ENCODE assay signal across 13 cellular contexts in the genomic region with DNA sequence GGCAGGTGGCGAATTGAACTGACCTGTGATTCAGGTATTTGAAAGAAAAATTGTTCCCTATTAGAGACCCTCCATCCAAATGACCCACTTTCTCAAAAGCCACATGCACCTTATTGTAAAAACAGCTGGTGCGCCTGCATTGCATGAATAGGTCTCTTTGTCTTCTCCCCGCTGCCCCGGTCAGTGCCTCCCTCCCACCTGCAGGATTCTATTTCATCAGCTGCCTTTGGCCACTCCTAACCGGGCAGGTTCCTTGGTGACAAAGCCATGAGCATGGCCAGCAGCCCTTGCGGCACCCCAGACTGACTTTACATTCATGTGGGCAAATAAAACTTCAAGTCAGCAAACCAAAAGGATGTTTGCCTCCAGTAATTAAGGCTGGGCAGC. TPM values are rescaled to one million over a fixed set of nuclear protein-coding genes. Genes with fewer than 3 reads are reported as not detected.
DNase-seq lines count a peak whose midpoint lies in the region; ATAC-seq and TF ChIP-seq lines count a peak whose summit lies in the region.
"Had no signal": no experiment of that assay in that cellular context is flagged by ENCODE, and none has a peak within 500 bp of the region (broad histone marks: within the 10 kb centered on the region; RNA-seq: fewer than 3 reads in every experiment).

No MANE protein-coding gene starts in this region.

- H3K27ac Mint-ChIP-seq in CD8-positive, alpha-beta T cell = peak overlapping the region; percentile 49
- H3K27ac Mint-ChIP-seq in activated B cell treated with CpG ODN at 0.5 μM for 24 hours = peak overlapping the region; percentile 12

- ATAC-seq in CD8-positive, alpha-beta T cell = no peak
- no peak for ATAC-seq in activated B cell treated with CpG ODN at 0.5 μM for 24 hours (ENCODE audit: low read depth)
- ATAC-seq in lung (ENCODE audit: insufficient read depth, low FRiP score) = no peak
- no peak for ATAC-seq in GM21515 (IDR thresholded peaks at IDR 0.05; ENCODE audit: unreplicated experiment)
- ATAC-seq in gastrocnemius medialis = no peak
- ATAC-seq: sciatic nerve had no signal

- WGBS in lung, 2 donors = 73 to 77% methylated on average over 6 of the region's 6 CpGs

- H3K27ac ChIP-seq in CD8-positive, alpha-beta T cell (ENCODE audit: low read depth, low read length) = no peak overlapping the region
- no peak overlapping the region for H3K27ac ChIP-seq in lung (ENCODE audit: low read depth in 1 of 2, low read length in 1 of 2)
- H3K27ac ChIP-seq in vagina = no peak overlapping the region
- H3K27ac ChIP-seq in gastrocnemius medialis = no peak overlapping the region

- TF ChIP-seq CTCF in CD8-positive, alpha-beta T cell (IDR thresholded peaks at IDR 0.05) = no peak
- no peak for TF ChIP-seq CTCF in activated B cell treated with CpG ODN at 0.5 μM for 24 hours (IDR thresholded peaks at IDR 0.05)
- no peak for TF ChIP-seq CTCF in lung (IDR thresholded peaks at IDR 0.05; ENCODE audit: control extremely low read depth, extremely low read depth)
- TF ChIP-seq CTCF in vagina (IDR thresholded peaks at IDR 0.05) = no peak
- no peak for TF ChIP-seq CTCF in gastrocnemius medialis (IDR thresholded peaks at IDR 0.05 in 4 of 5, conservative IDR thresholded peaks at IDR 0.05 in 1 of 5)

- no peaks in the 10 kb centered on the region for H3K9me3 ChIP-seq in CD8-positive, alpha-beta T cell (ENCODE audit: low read length)
- H3K9me3 ChIP-seq in lung (ENCODE audit: control insufficient read depth in 2 of 2, insufficient read depth in 1 of 2, low read length in 1 of 2) = no peaks in the 10 kb centered on the region
- H3K9me3 ChIP-seq in vagina = no peaks in the 10 kb centered on the region
- H3K9me3 ChIP-seq in gastrocnemius medialis = no peaks in the 10 kb centered on the region

- peaks cover 75% of the 10 kb centered on the region for H3K4me1 Mint-ChIP-seq in CD8-positive, alpha-beta T cell (ENCODE audit: low read depth)
- peaks cover 46% of the 10 kb centered on the region for H3K4me1 Mint-ChIP-seq in activated B cell treated with CpG ODN at 0.5 μM for 24 hours

- no peaks in the 10 kb centered on the region for H3K27me3 Mint-ChIP-seq in CD8-positive, alpha-beta T cell (ENCODE audit: low read depth)
- H3K27me3 Mint-ChIP-seq in activated B cell treated with CpG ODN at 0.5 μM for 24 hours = peaks cover 5% of the 10 kb centered on the region
- H3K27me3 Mint-ChIP-seq: central memory CD8-positive, alpha-beta T cell had no signal

- no peak overlapping the region for H3K4me3 ChIP-seq in CD8-positive, alpha-beta T cell (ENCODE audit: low read depth, low read length)
- H3K4me3 ChIP-seq in lung (no peak overlapping the region), vagina (no peak overlapping the region), gastrocnemius medialis (no peak overlapping the region)

- no peak for TF ChIP-seq POLR2A in vagina (IDR thresholded peaks at IDR 0.05)
- TF ChIP-seq POLR2A in gastrocnemius medialis (IDR thresholded peaks at IDR 0.05) = no peak

- H3K36me3 ChIP-seq in CD8-positive, alpha-beta T cell (ENCODE audit: insufficient read depth, low read length) = no peaks in the 10 kb centered on the region
- no peaks in the 10 kb centered on the region for H3K36me3 ChIP-seq in lung (ENCODE audit: control insufficient read depth in 2 of 2, insufficient read depth in 2 of 2, low read length in 2 of 2)
- H3K36me3 ChIP-seq in vagina = no peaks in the 10 kb centered on the region
- no peaks in the 10 kb centered on the region for H3K36me3 ChIP-seq in gastrocnemius medialis

- no peaks in the 10 kb centered on the region for H3K27me3 ChIP-seq in CD8-positive, alpha-beta T cell (ENCODE audit: insufficient read depth, low read length)
- H3K27me3 ChIP-seq in lung (ENCODE audit: control insufficient read depth, insufficient read depth) = no peaks in the 10 kb centered on the region
- H3K27me3 ChIP-seq in vagina = no peaks in the 10 kb centered on the region
- peaks cover 0 to 7% (median 5%) of the 10 kb centered on the region in 3 donors for H3K27me3 ChIP-seq in gastrocnemius medialis

- CTCF ChIA-PET in CD8-positive, alpha-beta T cell (lab: Charles Lee) = interaction anchor here (0.8 kb wide), 1 partner anchor 52 kb away, joined by 3 read pairs; no protein-coding TSS in a partner anchor
- CTCF ChIA-PET in activated B cell treated with CpG ODN at 0.5 μM for 24 hours (lab: Charles Lee) = no interaction called here

- no peaks in the 10 kb centered on the region for H3K36me3 Mint-ChIP-seq in CD8-positive, alpha-beta T cell
- H3K36me3 Mint-ChIP-seq in activated B cell treated with CpG ODN at 0.5 μM for 24 hours (ENCODE audit: low read depth) = no peaks in the 10 kb centered on the region
- H3K36me3 Mint-ChIP-seq: CD14-positive monocyte had no signal

- intact Hi-C loops in CD8-positive, alpha-beta T cell (cut with DNase I, micrococcal nuclease) = no loop called here
- intact Hi-C loops in activated B cell treated with CpG ODN at 0.5 μM for 24 hours (cut with micrococcal nuclease) = no loop called here
- intact Hi-C loops in vagina (cut with DNase I) = no loop called here
- intact Hi-C loops in gastrocnemius medialis (cut with DNase I; ENCODE audit: low total_unique reads) = no loop called here

- no peaks in the 10 kb centered on the region for H3K9me3 Mint-ChIP-seq in CD8-positive, alpha-beta T cell
- no peaks in the 10 kb centered on the region for H3K9me3 Mint-ChIP-seq in activated B cell treated with CpG ODN at 0.5 μM for 24 hours

- POLR2A ChIA-PET in CD8-positive, alpha-beta T cell (lab: Charles Lee) = no interaction called here
- POLR2A ChIA-PET in activated B cell treated with CpG ODN at 0.5 μM for 24 hours (lab: Charles Lee) = no interaction called here

- H3K4me1 ChIP-seq in CD8-positive, alpha-beta T cell (ENCODE audit: insufficient read depth, low read length) = peaks cover 36% of the 10 kb centered on the region
- H3K4me1 ChIP-seq in lung (ENCODE audit: control insufficient read depth in 2 of 2, insufficient read depth in 2 of 2, low read length in 2 of 2) = peaks cover 0 to 15% of the 10 kb centered on the region in 2 donors
- no peaks in the 10 kb centered on the region for H3K4me1 ChIP-seq in vagina
- no peaks in the 10 kb centered on the region for H3K4me1 ChIP-seq in gastrocnemius medialis

- H3K4me3 Mint-ChIP-seq in CD8-positive, alpha-beta T cell = peak overlapping the region; percentile 31
- no peak overlapping the region for H3K4me3 Mint-ChIP-seq in activated B cell treated with CpG ODN at 0.5 μM for 24 hours
- H3K4me3 Mint-ChIP-seq: central memory CD8-positive, alpha-beta T cell had no signal

- in situ Hi-C loops in gastrocnemius medialis (cut with MboI; ENCODE audit: low sequenced_read_pairs in 4 of 4) = no loop called here

- no peak for DNase-seq in CD8-positive, alpha-beta T cell
- DNase-seq in LoVo (ENCODE audit: low spot score) (peak; percentile 42), activated B cell treated with CpG ODN at 0.5 μM for 24 hours (no peak), lung (ENCODE audit: low spot score) (peak; percentile 56), vagina (ENCODE audit: extremely low spot score in 2 of 2) (no peak), Kasumi-1 (lab: John Stamatoyannopoulos, UW) (no peak), gastrocnemius medialis (no peak)
- DNase-seq: mesendoderm had no signal

RNA-seq across cellular contexts. Expression of a gene that starts 6.4 kb away (rescaled TPM):
- total RNA-seq in CD8-positive, alpha-beta T cell = 1 to 10 TPM; 1.2 TPM
- total RNA-seq in activated B cell treated with CpG ODN at 0.5 μM for 24 hours (0.22 TPM in 1 of 2 replicates, not detected in the other), lung (1 to 10 TPM; 2.1 to 7.9 TPM), vagina (0.25 TPM), gastrocnemius medialis (not detected)
- polyA plus RNA-seq in lung = 1 to 10 TPM; 3.2 to 5.2 TPM
- total RNA-seq: fibroblast of villous mesenchyme, sciatic nerve had no signal

RNA-seq across cellular contexts. Expression of a gene that starts 14.3 kb away (rescaled TPM):
- total RNA-seq in CD8-positive, alpha-beta T cell = 10 to 100 TPM; 62.9 to 63.4 TPM
- total RNA-seq in activated B cell treated with CpG ODN at 0.5 μM for 24 hours = 0.20 TPM in 1 of 2 replicates, not detected in the other
- total RNA-seq in lung = under 1 TPM; 0.74 to 0.88 TPM
- under 1 TPM; 0.58 to 0.61 TPM for polyA plus RNA-seq in lung
- total RNA-seq in vagina = 6.4 TPM
- total RNA-seq in gastrocnemius medialis = under 1 TPM in 1 of 4 donors, not detected in 3; 0.41 TPM
- total RNA-seq: fibroblast of villous mesenchyme had no signal
- polyA plus RNA-seq: CD14-positive monocyte had no signal

RNA-seq across cellular contexts. Expression of a gene that starts 23.1 kb away (rescaled TPM):
- total RNA-seq in CD8-positive, alpha-beta T cell = not detected
- not detected in 2 replicates for total RNA-seq in activated B cell treated with CpG ODN at 0.5 μM for 24 hours
- total RNA-seq in lung = under 1 TPM in 1 of 2 donors, not detected in 1; 0.83 TPM
- polyA plus RNA-seq in lung = 1 to 10 TPM; 1.2 to 3.8 TPM
- total RNA-seq in vagina = not detected
- not detected for total RNA-seq in gastrocnemius medialis
- total RNA-seq: fibroblast of villous mesenchyme, sciatic nerve had no signal
- polyA plus RNA-seq: CD14-positive monocyte had no signal

RNA-seq across cellular contexts. Expression of a gene that starts 38.6 kb away (rescaled TPM):
- not detected for total RNA-seq in CD8-positive, alpha-beta T cell
- not detected in 2 replicates for total RNA-seq in activated B cell treated with CpG ODN at 0.5 μM for 24 hours
- total RNA-seq in lung = not detected
- polyA plus RNA-seq in lung = not detected
- total RNA-seq in vagina = not detected
- not detected for total RNA-seq in gastrocnemius medialis
- total RNA-seq: fibroblast of villous mesenchyme, sciatic nerve had no signal
- polyA plus RNA-seq: CD14-positive monocyte had no signal

Comparison
In these comparisons a context has a peak if more than half of its experiments do, and no peak if none do; other contexts are left out.
1. DNase-seq: peak in LoVo (single experiment) and lung (single experiment); none in CD8-positive, alpha-beta T cell (0 of 7), activated B cell treated with CpG ODN at 0.5 μM for 24 hours (single experiment), vagina (0 of 2), Kasumi-1 (0 of 2) and gastrocnemius medialis (0 of 2).